ENCODE assay signal across 23 cellular contexts in the genomic region with DNA sequence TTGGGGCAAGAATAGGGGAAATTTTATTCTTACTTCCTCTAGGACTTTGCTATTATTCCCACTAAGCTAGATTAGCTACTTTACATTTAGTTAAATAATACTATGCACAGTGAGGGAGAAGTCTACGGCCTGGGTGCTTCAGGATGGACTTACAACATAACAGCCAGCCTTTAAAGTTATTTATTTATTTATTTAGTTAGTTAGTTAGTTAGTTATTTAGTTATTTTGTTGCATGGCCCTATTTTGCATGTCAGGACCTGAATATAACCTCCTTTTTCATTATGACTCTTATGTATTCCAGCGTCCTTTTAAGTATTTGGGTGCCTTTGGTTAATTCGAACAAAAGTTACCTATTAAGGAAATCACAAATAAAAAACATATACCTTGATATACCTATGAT.
"Had no signal": no experiment of that assay in that cellular context is flagged by ENCODE, and none has a peak within 500 bp of the region (broad histone marks: within the 10 kb centered on the region; RNA-seq: fewer than 3 reads in every experiment).

No MANE protein-coding gene starts in this region.

- H3K9me3 ChIP-seq: esophagus squamous epithelium, gastrocnemius medialis, left lung, lower lobe of right lung, mucosa of descending colon had no signal

- H3K36me3 ChIP-seq: esophagus squamous epithelium, gastrocnemius medialis, heart right ventricle, left lung, lower lobe of right lung had no signal

- H3K27me3 ChIP-seq: esophagus squamous epithelium, gastrocnemius medialis, heart right ventricle, left lung had no signal

- ATAC-seq: effector memory CD8-positive, alpha-beta T cell; esophagus mucosa; gastrocnemius medialis; heart right ventricle; left cardiac atrium; left lung; left ventricle myocardium superior; lower lobe of right lung; mucosa of descending colon; naive thymus-derived CD8-positive, alpha-beta T cell had no signal

- DNase-seq: cortex of kidney; effector CD8-positive, alpha-beta T cell; effector memory CD8-positive, alpha-beta T cell; endodermal cell; erythroblast; esophagus squamous epithelium; foreskin fibroblast; foreskin melanocyte; gastrocnemius medialis; glutamatergic neuron; head of caudate nucleus; heart right ventricle; hippocampal formation; left cardiac atrium; left lung; left ventricle myocardium superior; lower lobe of right lung; mesenchymal stem cell; mucosa of descending colon; naive B cell; naive thymus-derived CD8-positive, alpha-beta T cell had no signal

- H3K4me3 ChIP-seq: esophagus squamous epithelium, gastrocnemius medialis, heart right ventricle, left lung, lower lobe of right lung, mucosa of descending colon had no signal

- H3K4me1 ChIP-seq: esophagus squamous epithelium, gastrocnemius medialis, heart right ventricle, left lung, lower lobe of right lung had no signal

- H3K27ac ChIP-seq: epithelial cell of prostate, esophagus squamous epithelium, gastrocnemius medialis, heart right ventricle, left lung, lower lobe of right lung had no signal
